Comparison of ENCODE assay signal across 8 cellular contexts in genomic region chr3:197458179-197458707, GRCh38.
A peak's percentile ranks its signal among the peaks of the same experiment; 100 is the strongest.
DNase-seq lines count a peak whose midpoint lies in the region; ATAC-seq, FAIRE-seq and TF ChIP-seq lines count a peak whose summit lies in the region.

No MANE protein-coding gene starts in this region.

- H4K20me1 ChIP-seq in Loucy (ENCODE audit: insufficient read depth, low read length, poor library complexity, severe bottlenecking) = no peaks in the 10 kb centered on the region

- H3K4me3 ChIP-seq in Loucy (ENCODE audit: low read length, poor library complexity, severe bottlenecking) = no peak overlapping the region
- no peak overlapping the region for H3K4me3 ChIP-seq in small intestine (ENCODE audit: low read depth in 1 of 2, low read length in 2 of 2)

- no peaks in the 10 kb centered on the region for H3K9me2 ChIP-seq in Loucy (replicated peaks; ENCODE audit: low read depth, low read length)

- no peak for ATAC-seq in GM19397 (IDR thresholded peaks at IDR 0.05; ENCODE audit: unreplicated experiment)
- ATAC-seq in GM19328 (IDR thresholded peaks at IDR 0.05; ENCODE audit: unreplicated experiment) = no peak

- no peaks in the 10 kb centered on the region for H3K79me2 ChIP-seq in Loucy (ENCODE audit: insufficient read depth, low read length)

- no peak overlapping the region for H3K27ac ChIP-seq in small intestine (ENCODE audit: low read depth in 1 of 2, low read length in 1 of 2)

- H3F3A ChIP-seq in Loucy (ENCODE audit: low read depth) = peaks cover 11% of the 10 kb centered on the region

- 11 to 47% (median 22%) methylated on average over 11 of the region's 11 CpGs for WGBS in small intestine, 3 donors

- H3K9ac ChIP-seq in Loucy (ENCODE audit: low read depth, low read length, poor library complexity, severe bottlenecking) = no peak overlapping the region

- no peak for FAIRE-seq in small intestine (lab: Jason Lieb, UNC)

- H3K4me2 ChIP-seq in Loucy (ENCODE audit: low read depth, low read length, poor library complexity, severe bottlenecking) = no peak overlapping the region

- H3K36me3 ChIP-seq in Loucy (ENCODE audit: insufficient read depth, low read length) (no peaks in the 10 kb centered on the region), small intestine (ENCODE audit: control insufficient read depth in 2 of 2, insufficient read depth in 2 of 2, low read length in 2 of 2) (no peaks in the 10 kb centered on the region)

- H3K27me3 ChIP-seq in Loucy (ENCODE audit: insufficient read depth, low read length, poor library complexity, severe bottlenecking) = no peaks in the 10 kb centered on the region
- no peaks in the 10 kb centered on the region for H3K27me3 ChIP-seq in small intestine (ENCODE audit: control insufficient read depth in 2 of 2, insufficient read depth in 2 of 2, low read length in 2 of 2)

- in situ Hi-C loops in T47D (cut with HindIII; ENCODE audit: low pct_unique_long_range_greater_than_20kb, low sequenced_read_pairs) = no loop called here

- no peaks in the 10 kb centered on the region for H3K9me3 ChIP-seq in Loucy (ENCODE audit: insufficient read depth, low read depth, low read length)
- H3K9me3 ChIP-seq in small intestine (ENCODE audit: control insufficient read depth, low read depth) = no peaks in the 10 kb centered on the region

- DNase-seq in T47D (ENCODE audit: low read depth in 1 of 2, low spot score in 1 of 2) (peak; percentile 48 to 83), small intestine (peak; percentile 80), islet precursor cell (no peak), NCI-H82 treated with DMSO at 0.1 percent for 48 hours (lab: John Stamatoyannopoulos, UW; ENCODE audit: unreplicated experiment) (no peak)

- H3K4me1 ChIP-seq in Loucy (ENCODE audit: insufficient read depth, low read length, poor library complexity, severe bottlenecking) = peaks cover 7% of the 10 kb centered on the region
- H3K4me1 ChIP-seq in small intestine (ENCODE audit: control insufficient read depth in 2 of 2, insufficient read depth in 1 of 2, low read depth in 1 of 2, low read length in 1 of 2) = peaks cover 2 to 4% of the 10 kb centered on the region in 2 donors

- peak; percentile 75 for TF ChIP-seq CTCF in GM12872 (IDR thresholded peaks at IDR 0.05; ENCODE audit: insufficient read depth, low read depth, low read length)
- peak; percentile 43; the same call in 1 of the 2 replicates for TF ChIP-seq CTCF in Loucy (conservative IDR thresholded peaks at IDR 0.05; ENCODE audit: low read length)

- H2AFZ ChIP-seq in Loucy (ENCODE audit: low read length) = no peak overlapping the region

Comparison
In these comparisons a context has a peak if more than half of its experiments do, and no peak if none do; other contexts are left out.
1. DNase-seq: peak in T47D (2 of 2) and small intestine (single experiment); none in islet precursor cell (single experiment) and NCI-H82 treated with DMSO at 0.1 percent for 48 hours (single experiment).